36 cellular contexts compared by ENCODE assay signal in the genomic region with DNA sequence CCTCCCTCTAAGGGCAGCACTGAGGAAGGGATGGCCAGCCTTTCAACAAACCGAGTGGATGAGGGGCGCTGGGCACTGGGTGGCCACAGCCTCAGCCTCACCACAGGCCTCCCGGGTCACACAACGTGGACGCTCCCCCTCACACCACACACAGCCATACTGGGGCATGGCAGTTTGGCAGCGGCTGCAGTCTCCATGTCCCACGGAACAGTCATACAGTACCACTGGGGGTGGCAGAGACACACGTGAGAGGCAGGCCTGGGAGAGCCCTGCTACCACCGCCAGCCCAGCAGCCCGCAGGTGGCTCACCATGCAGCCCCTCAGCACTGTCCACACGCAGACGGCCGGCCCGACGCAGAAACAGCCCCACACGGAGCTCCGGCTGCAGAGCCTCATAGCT. TPM values are rescaled to one million over a fixed set of nuclear protein-coding genes. Genes with fewer than 3 reads are reported as not detected.
"Had no signal": no experiment of that assay in that cellular context is flagged by ENCODE, and none has a peak within 500 bp of the region (broad histone marks: within the 10 kb centered on the region; RNA-seq: fewer than 3 reads in every experiment).

No MANE protein-coding gene starts in this region.

- FAIRE-seq: colon, TTC549 had no signal

- ATAC-seq: activated CD8-positive, alpha-beta memory T cell treated with anti-CD3 and anti-CD28 coated beads, Interleukin-2, amount 10 ng/mL, durations not matched to agents 7 days and 5 days; activated CD8-positive, alpha-beta T cell treated with anti-CD3 and anti-CD28 coated beads, Interleukin-2, amount 10 ng/mL, durations not matched to agents 7 days and 5 days; activated naive CD8-positive, alpha-beta T cell treated with anti-CD3 and anti-CD28 coated beads, Interleukin-2, amount 50 U/mL, for 24 hours; body of pancreas; effector memory CD8-positive, alpha-beta T cell; foreskin keratinocyte; gastrocnemius medialis; WTC11 had no signal

- H3K4me3 ChIP-seq: adrenal gland, body of pancreas, esophagus muscularis mucosa, gastrocnemius medialis had no signal

- H3K4me1 ChIP-seq: adrenal gland, foreskin keratinocyte, gastrocnemius medialis had no signal

- H3K27me3 ChIP-seq: adrenal gland, body of pancreas, esophagus muscularis mucosa, foreskin keratinocyte, gastrocnemius medialis had no signal

- DNase-seq: activated CD4-positive, alpha-beta T cell treated with anti-CD3 and anti-CD28 coated beads for 48 hours; activated CD4-positive, alpha-beta T cell treated with anti-CD3 and anti-CD28 coated beads, Interleukin-2, amount 50 U/mL, for 1 hour; activated CD4-positive, alpha-beta T cell treated with anti-CD3 and anti-CD28 coated beads, Interleukin-2, amount 50 U/mL, for 48 hours; activated CD8-positive, alpha-beta memory T cell treated with anti-CD3 and anti-CD28 coated beads, Interleukin-2, amount 10 ng/mL, durations not matched to agents 7 days and 5 days; activated CD8-positive, alpha-beta memory T cell treated with anti-CD3 and anti-CD28 coated beads, Interleukin-2, amount 50 U/mL, for 4 hours; activated CD8-positive, alpha-beta T cell treated with anti-CD3 and anti-CD28 coated beads, Interleukin-2, amount 10 ng/mL, durations not matched to agents 7 days and 5 days; activated effector memory CD4-positive, alpha-beta T cell treated with anti-CD3 and anti-CD28 coated beads, Interleukin-2, amount 50 U/mL, for 16 hours; activated naive CD4-positive, alpha-beta T cell treated with anti-CD3 and anti-CD28 coated beads for 36 hours; activated naive CD8-positive, alpha-beta T cell treated with anti-CD3 and anti-CD28 coated beads for 36 hours; activated naive CD8-positive, alpha-beta T cell treated with anti-CD3 and anti-CD28 coated beads, Interleukin-2, amount 50 U/mL, for 24 hours; activated T-cell treated with anti-CD3 and anti-CD28 coated beads, Interleukin-2, amount 50 U/mL, for 1 hour; activated T-cell treated with anti-CD3 and anti-CD28 coated beads, Interleukin-2, amount 50 U/mL, for 48 hours; adrenal gland; amygdala; body of pancreas; caudate nucleus; cortex of kidney; dermis blood vessel endothelial cell; effector CD4-positive, alpha-beta T cell; effector memory CD8-positive, alpha-beta T cell; erythroblast; foreskin keratinocyte; gastrocnemius medialis; glutamatergic neuron; T-helper 2 cell had no signal

- H3K36me3 ChIP-seq: gastrocnemius medialis had no signal

- H3K27ac ChIP-seq: adrenal gland, body of pancreas, esophagus muscularis mucosa, foreskin keratinocyte, gastrocnemius medialis, VCaP had no signal

- H3K9me3 ChIP-seq: adrenal gland, body of pancreas, esophagus muscularis mucosa, gastrocnemius medialis had no signal

RNA-seq across cellular contexts. Expression of a gene that starts 46.1 kb away (rescaled TPM):
- total RNA-seq: activated CD8-positive, alpha-beta memory T cell treated with anti-CD3 and anti-CD28 coated beads for 36 hours; activated CD8-positive, alpha-beta memory T cell treated with anti-CD3 and anti-CD28 coated beads, Interleukin-2, amount 10 ng/mL, durations not matched to agents 7 days and 5 days; activated CD8-positive, alpha-beta T cell treated with anti-CD3 and anti-CD28 coated beads, Interleukin-2, amount 10 ng/mL, durations not matched to agents 7 days and 5 days; activated naive CD4-positive, alpha-beta T cell treated with anti-CD3 and anti-CD28 coated beads for 36 hours; activated naive CD8-positive, alpha-beta T cell treated with anti-CD3 and anti-CD28 coated beads for 36 hours; activated T-helper 1 cell treated with anti-CD3 and anti-CD28 coated beads, Interleukin-12 subunit alpha, Interleukin-12 subunit beta, Interleukin-2, Interleukin-4 antibody, amounts not matched to agents 30 ng/mL and 10 ng/mL and 1 ng/mL, durations not matched to agents 14 hours and 24 hours and 36 hours; activated T-helper 2 cell treated with anti-CD3 and anti-CD28 coated beads, Interferon-gamma antibody, Interleukin-2, Interleukin-4, amounts not matched to agents 10 μg/mL and 5 μg/mL and 100 μg/mL, durations not matched to agents 14 hours and 24 hours and 36 hours; adrenal gland; aorta; chondrocyte; dermis blood vessel endothelial cell; foreskin keratinocyte; gastrocnemius medialis; T-helper 1 cell treated with Interleukin-12 subunit alpha and Interleukin-12 subunit beta and Interleukin-4 antibody, amounts not matched to agents 30 ng/mL and 1 ng/mL, for 36 hours had no signal
- polyA plus RNA-seq: aorta, foreskin keratinocyte had no signal
